1 cellular context compared by ENCODE assay signal in genomic region chr11:119030329-119031047, GRCh38.
TF ChIP-seq lines count a peak whose summit lies in the region.

SLC37A4 (minus strand) TSS chr11:119030877.

TF ChIP-seq in HepG2, 621 proteins besides CTCF, POLR2A, EP300 and RAD21 (continued from another document and continues in another):
- TF ChIP-seq THAP8 (CRISPR knock-in tag; IDR thresholded peaks at IDR 0.05; ENCODE audit: borderline replicate concordance): peak; percentile 95; the same call in 1 of the 2 replicates
- peak; percentile 35; the same call in 1 of the 2 replicates for TF ChIP-seq ZNF619 (CRISPR knock-in tag; IDR thresholded peaks at IDR 0.05)
- peak; percentile 57; the same call in 1 of the 2 replicates for TF ChIP-seq THAP9 (CRISPR knock-in tag; IDR thresholded peaks at IDR 0.05; ENCODE audit: borderline replicate concordance)
- TF ChIP-seq NFYB (CRISPR knock-in tag; IDR thresholded peaks at IDR 0.05): peak; percentile 54; the same call in 1 of the 2 replicates
- peak; percentile 89 for TF ChIP-seq BRCA1 (CRISPR knock-in tag; IDR thresholded peaks at IDR 0.05)
- peak; percentile 11; the same call in 1 of the 2 replicates for TF ChIP-seq HNRNPL (IDR thresholded peaks at IDR 0.05; ENCODE audit: low read depth, low read length)
- TF ChIP-seq, protein P1, sequence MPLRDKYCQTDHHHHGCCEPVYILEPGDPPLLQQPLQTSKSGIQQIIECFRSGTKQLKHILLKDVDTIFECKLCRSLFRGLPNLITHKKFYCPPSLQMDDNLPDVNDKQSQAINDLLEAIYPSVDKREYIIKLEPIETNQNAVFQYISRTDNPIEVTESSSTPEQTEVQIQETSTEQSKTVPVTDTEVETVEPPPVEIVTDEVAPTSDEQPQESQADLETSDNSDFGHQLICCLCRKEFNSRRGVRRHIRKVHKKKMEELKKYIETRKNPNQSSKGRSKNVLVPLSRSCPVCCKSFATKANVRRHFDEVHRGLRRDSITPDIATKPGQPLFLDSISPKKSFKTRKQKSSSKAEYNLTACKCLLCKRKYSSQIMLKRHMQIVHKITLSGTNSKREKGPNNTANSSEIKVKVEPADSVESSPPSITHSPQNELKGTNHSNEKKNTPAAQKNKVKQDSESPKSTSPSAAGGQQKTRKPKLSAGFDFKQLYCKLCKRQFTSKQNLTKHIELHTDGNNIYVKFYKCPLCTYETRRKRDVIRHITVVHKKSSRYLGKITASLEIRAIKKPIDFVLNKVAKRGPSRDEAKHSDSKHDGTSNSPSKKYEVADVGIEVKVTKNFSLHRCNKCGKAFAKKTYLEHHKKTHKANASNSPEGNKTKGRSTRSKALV (CRISPR knock-in tag; IDR thresholded peaks at IDR 0.05): 0 out of 2 replicates have a peak, but pooled peaks have one; percentile 56
- TF ChIP-seq, protein P2, sequence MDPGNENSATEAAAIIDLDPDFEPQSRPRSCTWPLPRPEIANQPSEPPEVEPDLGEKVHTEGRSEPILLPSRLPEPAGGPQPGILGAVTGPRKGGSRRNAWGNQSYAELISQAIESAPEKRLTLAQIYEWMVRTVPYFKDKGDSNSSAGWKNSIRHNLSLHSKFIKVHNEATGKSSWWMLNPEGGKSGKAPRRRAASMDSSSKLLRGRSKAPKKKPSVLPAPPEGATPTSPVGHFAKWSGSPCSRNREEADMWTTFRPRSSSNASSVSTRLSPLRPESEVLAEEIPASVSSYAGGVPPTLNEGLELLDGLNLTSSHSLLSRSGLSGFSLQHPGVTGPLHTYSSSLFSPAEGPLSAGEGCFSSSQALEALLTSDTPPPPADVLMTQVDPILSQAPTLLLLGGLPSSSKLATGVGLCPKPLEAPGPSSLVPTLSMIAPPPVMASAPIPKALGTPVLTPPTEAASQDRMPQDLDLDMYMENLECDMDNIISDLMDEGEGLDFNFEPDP (CRISPR knock-in tag; conservative IDR thresholded peaks at IDR 0.05): no peak
- TF ChIP-seq JUN (CRISPR knock-in tag; IDR thresholded peaks at IDR 0.05): no peak
- no peak for TF ChIP-seq CCAR2 (optimal IDR thresholded peaks at IDR 0.05; ENCODE audit: low read depth, low read length)
- TF ChIP-seq TCF7 (IDR thresholded peaks at IDR 0.05; ENCODE audit: low read depth): no peak
- peak; percentile 30 for TF ChIP-seq RBM22 (optimal IDR thresholded peaks at IDR 0.05; ENCODE audit: low read length)
- TF ChIP-seq, protein P3, sequence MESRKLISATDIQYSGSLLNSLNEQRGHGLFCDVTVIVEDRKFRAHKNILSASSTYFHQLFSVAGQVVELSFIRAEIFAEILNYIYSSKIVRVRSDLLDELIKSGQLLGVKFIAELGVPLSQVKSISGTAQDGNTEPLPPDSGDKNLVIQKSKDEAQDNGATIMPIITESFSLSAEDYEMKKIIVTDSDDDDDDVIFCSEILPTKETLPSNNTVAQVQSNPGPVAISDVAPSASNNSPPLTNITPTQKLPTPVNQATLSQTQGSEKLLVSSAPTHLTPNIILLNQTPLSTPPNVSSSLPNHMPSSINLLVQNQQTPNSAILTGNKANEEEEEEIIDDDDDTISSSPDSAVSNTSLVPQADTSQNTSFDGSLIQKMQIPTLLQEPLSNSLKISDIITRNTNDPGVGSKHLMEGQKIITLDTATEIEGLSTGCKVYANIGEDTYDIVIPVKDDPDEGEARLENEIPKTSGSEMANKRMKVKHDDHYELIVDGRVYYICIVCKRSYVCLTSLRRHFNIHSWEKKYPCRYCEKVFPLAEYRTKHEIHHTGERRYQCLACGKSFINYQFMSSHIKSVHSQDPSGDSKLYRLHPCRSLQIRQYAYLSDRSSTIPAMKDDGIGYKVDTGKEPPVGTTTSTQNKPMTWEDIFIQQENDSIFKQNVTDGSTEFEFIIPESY (CRISPR knock-in tag; IDR thresholded peaks at IDR 0.05): peak; percentile 80
- TF ChIP-seq KDM4B (CRISPR knock-in tag; IDR thresholded peaks at IDR 0.05): 0 out of 2 replicates have a peak, but pooled peaks have one; percentile 13
- TF ChIP-seq HNRNPLL (IDR thresholded peaks at IDR 0.05; ENCODE audit: low read depth, low read length, poor library complexity, severe bottlenecking): peak; percentile 85
- peak; percentile 69 for TF ChIP-seq ZGPAT (CRISPR knock-in tag; IDR thresholded peaks at IDR 0.05)
- TF ChIP-seq ZFX (CRISPR knock-in tag; IDR thresholded peaks at IDR 0.05; ENCODE audit: low read depth): no peak; the same call in 1 of the 2 replicates
- TF ChIP-seq, protein P4, sequence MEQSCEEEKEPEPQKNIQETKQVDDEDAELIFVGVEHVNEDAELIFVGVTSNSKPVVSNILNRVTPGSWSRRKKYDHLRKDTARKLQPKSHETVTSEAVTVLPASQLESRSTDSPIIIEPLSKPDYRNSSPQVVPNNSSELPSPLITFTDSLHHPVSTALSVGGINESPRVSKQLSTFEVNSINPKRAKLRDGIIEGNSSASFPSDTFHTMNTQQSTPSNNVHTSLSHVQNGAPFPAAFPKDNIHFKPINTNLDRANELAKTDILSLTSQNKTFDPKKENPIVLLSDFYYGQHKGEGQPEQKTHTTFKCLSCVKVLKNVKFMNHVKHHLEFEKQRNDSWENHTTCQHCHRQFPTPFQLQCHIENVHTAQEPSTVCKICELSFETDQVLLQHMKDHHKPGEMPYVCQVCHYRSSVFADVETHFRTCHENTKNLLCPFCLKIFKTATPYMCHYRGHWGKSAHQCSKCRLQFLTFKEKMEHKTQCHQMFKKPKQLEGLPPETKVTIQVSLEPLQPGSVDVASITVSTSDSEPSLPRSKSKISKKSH (CRISPR knock-in tag; IDR thresholded peaks at IDR 0.05; ENCODE audit: borderline replicate concordance): no peak; the same call in 1 of the 2 replicates
- peak; percentile 54 for TF ChIP-seq ZNF350 (CRISPR knock-in tag; IDR thresholded peaks at IDR 0.05; ENCODE audit: borderline replicate concordance, low read depth)
- no peak for TF ChIP-seq ELK4 (CRISPR knock-in tag; IDR thresholded peaks at IDR 0.05; ENCODE audit: borderline replicate concordance)
- TF ChIP-seq XRCC5 (optimal IDR thresholded peaks at IDR 0.05; ENCODE audit: low read length): peak; percentile 94
- peak; percentile 39 for TF ChIP-seq ZNF709 (CRISPR knock-in tag; IDR thresholded peaks at IDR 0.05)
- TF ChIP-seq ZBTB42 (CRISPR knock-in tag; IDR thresholded peaks at IDR 0.05): no peak
- TF ChIP-seq STAT6 (CRISPR knock-in tag; IDR thresholded peaks at IDR 0.05; ENCODE audit: borderline replicate concordance): no peak; the same call in 1 of the 2 replicates
- TF ChIP-seq HNRNPH1 (optimal IDR thresholded peaks at IDR 0.05; ENCODE audit: low read depth, low read length): no peak
- peak; percentile 79; the same call in 1 of the 2 replicates for TF ChIP-seq HOXA5 (CRISPR knock-in tag; IDR thresholded peaks at IDR 0.05)
- no peak for TF ChIP-seq PRPF4 (IDR thresholded peaks at IDR 0.05; ENCODE audit: low read depth, low read length, poor library complexity, severe bottlenecking)
- 0 out of 2 replicates have a peak, but pooled peaks have one; percentile 63 for TF ChIP-seq TSC22D2 (CRISPR knock-in tag; IDR thresholded peaks at IDR 0.05; ENCODE audit: borderline replicate concordance)
- peak; percentile 73 for TF ChIP-seq GMEB1 (CRISPR knock-in tag; IDR thresholded peaks at IDR 0.05; ENCODE audit: borderline replicate concordance)
- no peak for TF ChIP-seq JDP2 (CRISPR knock-in tag; IDR thresholded peaks at IDR 0.05; ENCODE audit: borderline replicate concordance)
- TF ChIP-seq KDM5A (IDR thresholded peaks at IDR 0.05; ENCODE audit: borderline replicate concordance, low read length): peak; percentile 39; the same call in 1 of the 2 replicates
- no peak; the same call in 1 of the 2 replicates for TF ChIP-seq ZMAT3 (CRISPR knock-in tag; conservative IDR thresholded peaks at IDR 0.05)
- TF ChIP-seq, protein P5, sequence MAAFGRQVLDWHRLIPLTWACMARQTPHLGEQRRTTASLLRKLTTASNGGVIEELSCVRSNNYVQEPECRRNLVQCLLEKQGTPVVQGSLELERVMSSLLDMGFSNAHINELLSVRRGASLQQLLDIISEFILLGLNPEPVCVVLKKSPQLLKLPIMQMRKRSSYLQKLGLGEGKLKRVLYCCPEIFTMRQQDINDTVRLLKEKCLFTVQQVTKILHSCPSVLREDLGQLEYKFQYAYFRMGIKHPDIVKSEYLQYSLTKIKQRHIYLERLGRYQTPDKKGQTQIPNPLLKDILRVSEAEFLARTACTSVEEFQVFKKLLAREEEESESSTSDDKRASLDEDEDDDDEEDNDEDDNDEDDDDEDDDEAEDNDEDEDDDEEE (CRISPR knock-in tag; IDR thresholded peaks at IDR 0.05): no peak
- 0 out of 2 replicates have a peak, but pooled peaks have one; percentile 33 for TF ChIP-seq ZNF644 (CRISPR knock-in tag; IDR thresholded peaks at IDR 0.05; ENCODE audit: low read depth)
- peak; percentile 55; the same call in 1 of the 2 replicates for TF ChIP-seq YEATS4 (CRISPR knock-in tag; IDR thresholded peaks at IDR 0.05; ENCODE audit: borderline replicate concordance)
- TF ChIP-seq ZFP62 (CRISPR knock-in tag; IDR thresholded peaks at IDR 0.05): no peak
- peak; percentile 44; the same call in 1 of the 2 replicates for TF ChIP-seq SRY (CRISPR knock-in tag; IDR thresholded peaks at IDR 0.05)
- TF ChIP-seq ZNF382 (CRISPR knock-in tag; IDR thresholded peaks at IDR 0.05; ENCODE audit: borderline replicate concordance): no peak
- 0 out of 2 replicates have a peak, but pooled peaks have one; percentile 35 for TF ChIP-seq SETDB1 (CRISPR knock-in tag; IDR thresholded peaks at IDR 0.05; ENCODE audit: borderline replicate concordance)
- TF ChIP-seq SKI (IDR thresholded peaks at IDR 0.05; ENCODE audit: partially characterized antibody): no peak
- TF ChIP-seq NFKBIZ (CRISPR knock-in tag; IDR thresholded peaks at IDR 0.05): peak; percentile 59; the same call in 1 of the 2 replicates
